Comparison of ENCODE assay signal across 8 cellular contexts in genomic region chr2:38750011-38750792, GRCh38. TPM values are rescaled to one million over a fixed set of nuclear protein-coding genes. Genes with fewer than 3 reads are reported as not detected.
A peak's percentile ranks its signal among the peaks of the same experiment; 100 is the strongest.
DNase-seq lines count a peak whose midpoint lies in the region; ATAC-seq, FAIRE-seq and TF ChIP-seq lines count a peak whose summit lies in the region.

No MANE protein-coding gene starts in this region.

- peak overlapping the region; percentile 97 for H3K9ac ChIP-seq in SK-N-SH
- H3K9ac ChIP-seq in astrocyte (ENCODE audit: low read length): peak overlapping the region; percentile 98
- H3K9ac ChIP-seq in iPS-15b (ENCODE audit: low read depth, low read length): peak overlapping the region; percentile 99
- peak overlapping the region; percentile 93 to 100 (median 100) for H3K9ac ChIP-seq in skeletal muscle tissue (ENCODE audit: low read depth in 1 of 3, low read length in 3 of 3)

- peak overlapping the region; percentile 92 for H3K27ac Mint-ChIP-seq in astrocyte (ENCODE audit: unreplicated experiment)

- H3K9me3 Mint-ChIP-seq in astrocyte (ENCODE audit: unreplicated experiment): no peaks in the 10 kb centered on the region

- WGBS in A549 (ENCODE audit: missing lambda C conversion rate): 2% methylated on average over 37 of the region's 51 CpGs
- WGBS in SK-N-SH (ENCODE audit: low lambda C conversion rate): under 1% methylated on average over 31 of the region's 51 CpGs

- no peaks in the 10 kb centered on the region for H3K27me3 ChIP-seq in SK-N-SH (ENCODE audit: insufficient read depth)
- no peaks in the 10 kb centered on the region for H3K27me3 ChIP-seq in astrocyte (ENCODE audit: insufficient read depth, low read length)
- H3K27me3 ChIP-seq in iPS-15b (ENCODE audit: control insufficient read depth, insufficient read depth, low read length): no peaks in the 10 kb centered on the region
- H3K27me3 ChIP-seq in skeletal muscle tissue (ENCODE audit: control insufficient read depth in 3 of 3, insufficient read depth in 3 of 3, low read length in 3 of 3): no peaks in the 10 kb centered on the region

- H3K4me1 ChIP-seq in A549: peaks cover 48% of the 10 kb centered on the region
- peaks cover 45 to 47% of the 10 kb centered on the region in 2 experiments for H3K4me1 ChIP-seq in SK-N-SH (ENCODE audit: control insufficient read depth in 1 of 2, insufficient read depth in 2 of 2, low read depth in 1 of 2, low read length in 1 of 2)
- H3K4me1 ChIP-seq in astrocyte (ENCODE audit: insufficient read depth, low read length): peaks cover 16% of the 10 kb centered on the region
- peaks cover 13% of the 10 kb centered on the region for H3K4me1 ChIP-seq in iPS-15b (ENCODE audit: control insufficient read depth, insufficient read depth, low read length)
- H3K4me1 ChIP-seq in skeletal muscle tissue (ENCODE audit: control insufficient read depth in 3 of 3, insufficient read depth in 3 of 3, low read length in 3 of 3): peaks cover 15 to 22% (median 18%) of the 10 kb centered on the region in 3 donors

- peaks cover 54% of the 10 kb centered on the region for H4K20me1 ChIP-seq in SK-N-SH (ENCODE audit: insufficient read depth)
- peaks cover 55% of the 10 kb centered on the region for H4K20me1 ChIP-seq in astrocyte (ENCODE audit: insufficient read depth, low read length)

- peak overlapping the region; percentile 87 for H3K4me2 ChIP-seq in A549
- peak overlapping the region; percentile 91 for H3K4me2 ChIP-seq in SK-N-SH
- H3K4me2 ChIP-seq in astrocyte (ENCODE audit: low read length): peak overlapping the region; percentile 89

- peaks cover 48 to 49% of the 10 kb centered on the region in 2 experiments for H3K36me3 ChIP-seq in SK-N-SH (replicated peaks in 1 of 2; ENCODE audit: control insufficient read depth in 1 of 2, insufficient read depth in 2 of 2, low read length in 1 of 2)
- peaks cover 43% of the 10 kb centered on the region for H3K36me3 ChIP-seq in astrocyte (ENCODE audit: insufficient read depth, low read length)
- peaks cover 42% of the 10 kb centered on the region for H3K36me3 ChIP-seq in iPS-15b (ENCODE audit: control insufficient read depth, insufficient read depth, low read length)
- H3K36me3 ChIP-seq in skeletal muscle tissue (ENCODE audit: control insufficient read depth in 3 of 3, insufficient read depth in 3 of 3, low read length in 3 of 3): peaks cover 32 to 46% (median 42%) of the 10 kb centered on the region in 3 donors

- no peak for TF ChIP-seq EP300 in A549 (IDR thresholded peaks at IDR 0.05)
- TF ChIP-seq EP300 in SK-N-SH (IDR thresholded peaks at IDR 0.05; ENCODE audit: borderline replicate concordance in 1 of 2, low read depth in 1 of 2, low read length in 1 of 2): no peak

- CTCF ChIA-PET in A549 (lab: Yijun Ruan, JAX): interaction anchor here (0.6 to 3.8 kb wide), 10 partner anchors 9 to 434 kb away, joined by 3 to 23 read pairs (median 3); no protein-coding TSS in a partner anchor
- CTCF ChIA-PET in SK-N-SH (lab: Yijun Ruan, JAX): interaction anchor here (1.1 to 4.5 kb wide), 6 partner anchors 9 to 374 kb away, joined by 3 to 24 read pairs (median 5); partner anchors contain the start of gene ATL2

- TF ChIP-seq CTCF in A549 (IDR thresholded peaks at IDR 0.05) (no peak), SK-N-SH (IDR thresholded peaks at IDR 0.05) (no peak), astrocyte (IDR thresholded peaks at IDR 0.05; ENCODE audit: insufficient read depth, low read depth, low read length) (no peak)

- H3K36me3 Mint-ChIP-seq in astrocyte (ENCODE audit: low read depth, unreplicated experiment): peaks cover 21% of the 10 kb centered on the region

- H3K4me3 ChIP-seq in A549: peak overlapping the region; percentile 84
- H3K4me3 ChIP-seq in SK-N-SH (ENCODE audit: low read depth in 2 of 2, low read length in 1 of 2): peak overlapping the region; percentile 92 to 94
- peak overlapping the region; percentile 99 for H3K4me3 ChIP-seq in astrocyte (ENCODE audit: insufficient read depth, low read depth, low read length)
- H3K4me3 ChIP-seq in iPS-15b (ENCODE audit: low read depth, low read length): peak overlapping the region; percentile 95
- H3K4me3 ChIP-seq in skeletal muscle tissue (ENCODE audit: low read length in 3 of 3): peak overlapping the region; percentile 100

- 0 out of 2 replicates have a peak overlapping the region, but pooled peaks have one; percentile 3 for H2AFZ ChIP-seq in SK-N-SH (ENCODE audit: low read depth)
- peak overlapping the region; percentile 64 for H2AFZ ChIP-seq in astrocyte (ENCODE audit: low read depth, low read length)

- H3F3A ChIP-seq in SK-N-SH (replicated peaks; ENCODE audit: insufficient read depth): peaks cover 39% of the 10 kb centered on the region

- POLR2A ChIA-PET in A549 (lab: Yijun Ruan, JAX) (interaction anchor here (0.7 to 2.8 kb wide), 34 partner anchors 10 to 479 kb away, joined by 3 to 90 read pairs (median 14); partner anchors contain the start of genes ATL2, DHX57, GALM and HNRNPLL), SK-N-SH (lab: Yijun Ruan, JAX) (interaction anchor here (0.7 to 2.3 kb wide), 19 partner anchors 8 to 373 kb away, joined by 4 to 65 read pairs (median 10); partner anchors contain the start of genes ATL2, GEMIN6 and HNRNPLL)

- TF ChIP-seq RAD21 in A549 (conservative IDR thresholded peaks at IDR 0.05 in 1 of 2, IDR thresholded peaks at IDR 0.05 in 1 of 2) (no peak), SK-N-SH (IDR thresholded peaks at IDR 0.05; ENCODE audit: low read length) (no peak)

- no peaks in the 10 kb centered on the region for H3K27me3 Mint-ChIP-seq in astrocyte (ENCODE audit: low read depth, unreplicated experiment)

- peak in 1 of 2 experiments; percentile 37 for DNase-seq in A549 (ENCODE audit: low read depth in 1 of 2, low spot score in 1 of 2)
- no peak for DNase-seq in GM18507 (ENCODE audit: extremely low spot score, insufficient read length, low read depth)
- DNase-seq in SK-N-SH: peak; percentile 79
- DNase-seq in astrocyte (ENCODE audit: low read depth): no peak
- no peak for DNase-seq in ecto neural progenitor cell (ENCODE audit: low spot score)

- H3K27ac ChIP-seq in A549 (peak overlapping the region; percentile 96 to 98), SK-N-SH (ENCODE audit: low read depth in 2 of 2, low read length in 1 of 2) (peak overlapping the region; percentile 92 to 100), astrocyte (ENCODE audit: low read depth, low read length) (peak overlapping the region; percentile 97), skeletal muscle tissue (ENCODE audit: low read depth, low read length) (peak overlapping the region; percentile 98)

- peak; percentile 48 for TF ChIP-seq POLR2A in A549 (IDR thresholded peaks at IDR 0.05; ENCODE audit: low read length)

- no peaks in the 10 kb centered on the region for H3K9me2 ChIP-seq in SK-N-SH

- H3K79me2 ChIP-seq in SK-N-SH (ENCODE audit: insufficient read depth) (peaks cover 59% of the 10 kb centered on the region), astrocyte (ENCODE audit: insufficient read depth, low read length) (peaks cover 59% of the 10 kb centered on the region)

- FAIRE-seq in A549 (lab: Jason Lieb, UNC) (no peak), GM18507 (lab: Jason Lieb, UNC) (peak; percentile 45), astrocyte (lab: Jason Lieb, UNC) (no peak)

- peak; percentile 52 to 54 for ATAC-seq in A549
- peak; percentile 39 for ATAC-seq in HG03045 (IDR thresholded peaks at IDR 0.05; ENCODE audit: unreplicated experiment)

- no peaks in the 10 kb centered on the region for H3K9me3 ChIP-seq in A549
- H3K9me3 ChIP-seq in SK-N-SH: no peaks in the 10 kb centered on the region
- no peaks in the 10 kb centered on the region for H3K9me3 ChIP-seq in astrocyte (ENCODE audit: insufficient read depth, low read depth, low read length)
- H3K9me3 ChIP-seq in iPS-15b (ENCODE audit: control insufficient read depth, insufficient read depth, low read length): no peaks in the 10 kb centered on the region
- H3K9me3 ChIP-seq in skeletal muscle tissue (ENCODE audit: control insufficient read depth in 3 of 3, low read length in 3 of 3): no peaks in the 10 kb centered on the region

- peak overlapping the region; percentile 100 for H3K4me3 Mint-ChIP-seq in astrocyte (ENCODE audit: unreplicated experiment)

- peaks cover 31% of the 10 kb centered on the region for H3K4me1 Mint-ChIP-seq in astrocyte (ENCODE audit: low read depth, unreplicated experiment)

TF ChIP-seq in A549, 52 proteins besides CTCF, POLR2A, EP300 and RAD21 (continues in another document):
- TF ChIP-seq MAX (IDR thresholded peaks at IDR 0.05) (no peak), RNF2 (IDR thresholded peaks at IDR 0.05; ENCODE audit: borderline replicate concordance, low read depth) (no peak), TP53 (CRISPR knock-in tag; IDR thresholded peaks at IDR 0.05) (0 out of 2 replicates have a peak, but pooled peaks have one; percentile 73)

TF ChIP-seq in SK-N-SH, 30 proteins besides CTCF, POLR2A, EP300 and RAD21 (continues in another document):
- TF ChIP-seq EZH2phosphoT487 (IDR thresholded peaks at IDR 0.05; ENCODE audit: borderline replicate concordance, low read depth) (no peak), MEF2A (IDR thresholded peaks at IDR 0.05; ENCODE audit: borderline replicate concordance, low read depth) (no peak), NFIC (IDR thresholded peaks at IDR 0.05; ENCODE audit: borderline replicate concordance) (no peak), JUND (IDR thresholded peaks at IDR 0.05) (no peak), SIN3A (IDR thresholded peaks at IDR 0.05; ENCODE audit: borderline replicate concordance, low read depth, low read length) (peak; percentile 11; the same call in 1 of the 2 replicates), ELF1 (IDR thresholded peaks at IDR 0.05) (no peak), TAF1 (IDR thresholded peaks at IDR 0.05; ENCODE audit: borderline replicate concordance, low read depth, low read length) (no peak)

RNA-seq across cellular contexts. Expression of gene SRSF7, which starts 1.0 kb away (rescaled TPM):
- polyA plus RNA-seq in A549 (2011; rRNA removed) (356 and 544 TPM in 2 replicates), A549 (2017; fragmentation: RNase III; extraction: RNeasy Plus Mini Kit Qiagen cat#74134 plus additional on column Dnase treatment) (355 to 422 TPM (median 397 TPM) in 3 replicates), SK-N-SH (2012; rRNA removed) (199 and 212 TPM in 2 replicates)
- polyA plus RNA-seq in A549 (2012; cell fraction: cytosol; rRNA removed): 225 and 298 TPM in 2 replicates
- polyA plus RNA-seq in A549 (2012; cell fraction: nucleus; rRNA removed): 157 and 250 TPM in 2 replicates
- 287 and 351 TPM in 2 replicates for polyA minus RNA-seq in A549 (2011; rRNA and poly(A)+ RNA removed)
- 195 and 227 TPM in 2 replicates for polyA plus RNA-seq in SK-N-SH (2012; cell fraction: cytosol; rRNA removed)
- polyA plus RNA-seq in SK-N-SH (2012; cell fraction: nucleus; rRNA removed): 186 and 370 TPM in 2 replicates
- total RNA-seq in astrocyte (104 and 120 TPM in 2 replicates), skeletal muscle tissue (79.9 TPM)

RNA-seq across cellular contexts. Expression of gene GEMIN6, which starts 27.8 kb away (rescaled TPM):
- polyA plus RNA-seq in A549 (2011; rRNA removed) (46.7 and 51.2 TPM in 2 replicates), A549 (2017; fragmentation: RNase III; extraction: RNeasy Plus Mini Kit Qiagen cat#74134 plus additional on column Dnase treatment) (53.2 to 59.0 TPM (median 53.5 TPM) in 3 replicates), SK-N-SH (2012; rRNA removed) (19.2 and 21.6 TPM in 2 replicates)
- polyA plus RNA-seq in A549 (2012; cell fraction: cytosol; rRNA removed): 19.8 and 22.5 TPM in 2 replicates
- 4.4 and 8.1 TPM in 2 replicates for polyA plus RNA-seq in A549 (2012; cell fraction: nucleus; rRNA removed)
- polyA minus RNA-seq in A549 (2011; rRNA and poly(A)+ RNA removed): 8.5 and 12.0 TPM in 2 replicates
- 24.1 and 29.9 TPM in 2 replicates for polyA plus RNA-seq in SK-N-SH (2012; cell fraction: cytosol; rRNA removed)
- 4.5 and 7.4 TPM in 2 replicates for polyA plus RNA-seq in SK-N-SH (2012; cell fraction: nucleus; rRNA removed)
- total RNA-seq in astrocyte (14.0 TPM in 2 replicates), skeletal muscle tissue (9.9 TPM)

Comparison
In these comparisons a context has a peak if more than half of its experiments do, and no peak if none do; other contexts are left out.
1. Of the 12 proteins assayed by ChIP-seq in both A549 and SK-N-SH: peak only in A549: PBX3; only in SK-N-SH: none; in both: none; in neither: 11.